ENCODE assay signal across 1 cellular context in the genomic region with DNA sequence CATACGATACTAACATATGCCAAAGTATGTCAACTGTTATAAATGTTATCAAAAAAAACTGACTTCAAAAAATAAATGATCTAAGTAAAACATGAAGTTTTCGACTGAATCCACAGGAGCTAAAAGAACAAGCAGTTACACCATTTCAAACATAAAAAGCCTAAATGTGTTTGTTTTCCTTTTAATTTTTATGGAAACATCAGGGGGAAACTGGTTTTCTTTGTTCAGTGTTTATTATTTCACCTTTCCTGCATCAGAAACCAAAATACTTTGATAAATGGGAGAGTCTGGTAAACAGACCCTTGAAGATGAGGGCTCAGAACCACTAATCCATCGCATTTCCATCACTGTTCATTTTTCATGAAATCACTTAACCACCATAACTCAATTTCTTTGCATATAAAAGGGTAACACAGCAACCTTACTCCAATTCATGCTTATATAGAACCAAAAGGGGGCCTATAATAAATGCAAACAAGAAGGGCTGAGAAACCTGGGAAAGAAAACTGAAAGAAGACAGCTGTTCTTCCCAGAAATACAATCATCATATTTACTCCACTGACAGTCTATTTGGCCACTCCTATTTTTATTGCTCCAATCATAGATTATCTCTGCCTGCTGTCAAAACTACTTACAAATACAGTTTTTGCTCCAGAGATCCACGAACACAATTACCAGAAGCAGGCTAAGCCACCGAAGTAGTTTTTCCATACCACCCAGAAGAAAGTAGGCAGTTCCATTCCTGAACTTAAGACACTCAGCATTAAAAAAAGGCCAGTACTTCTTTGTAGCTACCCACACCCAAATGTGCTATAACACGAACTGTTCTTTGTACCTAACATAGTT.
TF ChIP-seq lines count a peak whose summit lies in the region.

No MANE protein-coding gene starts in this region.

TF ChIP-seq in HEK293, 187 proteins besides CTCF, POLR2A, EP300 and RAD21 (continued from another document):
- TF ChIP-seq ZNF692 (tag by site-specific recombination; IDR thresholded peaks at IDR 0.05) (no peak), ZNF280D (tag by site-specific recombination; IDR thresholded peaks at IDR 0.05) (no peak), GLI4 (tag by site-specific recombination; IDR thresholded peaks at IDR 0.05) (no peak), ZBTB1 (tag by site-specific recombination; IDR thresholded peaks at IDR 0.05) (no peak), ZNF768 (tag by site-specific recombination; IDR thresholded peaks at IDR 0.05) (no peak), ZNF785 (tag by site-specific recombination; IDR thresholded peaks at IDR 0.05) (no peak), ZNF449 (tag by site-specific recombination; IDR thresholded peaks at IDR 0.05) (no peak), WT1 (tag by site-specific recombination; IDR thresholded peaks at IDR 0.05) (no peak), ZNF747 (tag by site-specific recombination; IDR thresholded peaks at IDR 0.05) (no peak)
- TF ChIP-seq, protein P1, sequence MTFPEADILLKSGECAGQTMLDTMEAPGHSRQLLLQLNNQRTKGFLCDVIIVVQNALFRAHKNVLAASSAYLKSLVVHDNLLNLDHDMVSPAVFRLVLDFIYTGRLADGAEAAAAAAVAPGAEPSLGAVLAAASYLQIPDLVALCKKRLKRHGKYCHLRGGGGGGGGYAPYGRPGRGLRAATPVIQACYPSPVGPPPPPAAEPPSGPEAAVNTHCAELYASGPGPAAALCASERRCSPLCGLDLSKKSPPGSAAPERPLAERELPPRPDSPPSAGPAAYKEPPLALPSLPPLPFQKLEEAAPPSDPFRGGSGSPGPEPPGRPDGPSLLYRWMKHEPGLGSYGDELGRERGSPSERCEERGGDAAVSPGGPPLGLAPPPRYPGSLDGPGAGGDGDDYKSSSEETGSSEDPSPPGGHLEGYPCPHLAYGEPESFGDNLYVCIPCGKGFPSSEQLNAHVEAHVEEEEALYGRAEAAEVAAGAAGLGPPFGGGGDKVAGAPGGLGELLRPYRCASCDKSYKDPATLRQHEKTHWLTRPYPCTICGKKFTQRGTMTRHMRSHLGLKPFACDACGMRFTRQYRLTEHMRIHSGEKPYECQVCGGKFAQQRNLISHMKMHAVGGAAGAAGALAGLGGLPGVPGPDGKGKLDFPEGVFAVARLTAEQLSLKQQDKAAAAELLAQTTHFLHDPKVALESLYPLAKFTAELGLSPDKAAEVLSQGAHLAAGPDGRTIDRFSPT (tag by site-specific recombination; IDR thresholded peaks at IDR 0.05) = no peak
- TF ChIP-seq, protein P2, sequence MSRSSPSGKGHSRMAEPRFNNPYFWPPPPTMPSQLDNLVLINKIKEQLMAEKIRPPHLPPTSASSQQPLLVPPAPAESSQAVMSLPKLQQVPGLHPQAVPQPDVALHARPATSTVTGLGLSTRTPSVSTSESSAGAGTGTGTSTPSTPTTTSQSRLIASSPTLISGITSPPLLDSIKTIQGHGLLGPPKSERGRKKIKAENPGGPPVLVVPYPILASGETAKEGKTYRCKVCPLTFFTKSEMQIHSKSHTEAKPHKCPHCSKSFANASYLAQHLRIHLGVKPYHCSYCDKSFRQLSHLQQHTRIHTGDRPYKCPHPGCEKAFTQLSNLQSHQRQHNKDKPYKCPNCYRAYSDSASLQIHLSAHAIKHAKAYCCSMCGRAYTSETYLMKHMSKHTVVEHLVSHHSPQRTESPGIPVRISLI (tag by site-specific recombination; IDR thresholded peaks at IDR 0.05) = no peak
